Comparison of ENCODE assay signal across 8 cellular contexts in the genomic region with DNA sequence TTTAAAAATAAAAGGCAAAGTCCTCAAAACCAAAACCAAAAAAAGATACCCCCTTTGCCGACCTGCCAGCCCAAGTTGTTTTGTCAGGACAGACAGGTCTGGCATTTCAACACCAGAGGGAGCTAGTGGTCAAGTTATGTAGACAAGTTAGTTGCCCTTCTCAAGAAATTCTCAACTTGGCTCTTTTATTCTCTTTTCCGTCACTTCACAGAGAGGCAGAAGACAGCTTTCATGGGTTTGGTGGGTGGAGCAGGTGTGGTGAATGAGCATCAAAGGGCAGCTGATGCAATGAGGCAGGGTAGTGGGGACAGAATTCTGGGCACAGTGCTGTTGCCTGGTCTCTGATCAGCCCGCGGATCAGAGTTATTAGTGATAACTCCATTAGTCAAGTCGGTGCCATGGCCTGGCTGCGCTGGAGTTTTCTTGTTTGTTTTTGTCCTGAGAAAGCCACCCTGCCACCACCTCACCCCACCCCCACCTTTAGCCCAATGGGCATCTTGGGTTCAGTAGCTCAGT.
DNase-seq lines count a peak whose midpoint lies in the region; ATAC-seq and TF ChIP-seq lines count a peak whose summit lies in the region.

No MANE protein-coding gene starts in this region.

- no peaks in the 10 kb centered on the region for H3K27me3 Mint-ChIP-seq in activated naive CD8-positive, alpha-beta T cell treated with anti-CD3 and anti-CD28 coated beads for 36 hours

- no peaks in the 10 kb centered on the region for H3K36me3 Mint-ChIP-seq in activated naive CD8-positive, alpha-beta T cell treated with anti-CD3 and anti-CD28 coated beads for 36 hours

- no peaks in the 10 kb centered on the region for H3K79me2 ChIP-seq in Loucy (ENCODE audit: insufficient read depth, low read length)

- no peaks in the 10 kb centered on the region for H3K9me3 ChIP-seq in Loucy (ENCODE audit: insufficient read depth, low read depth, low read length)

- no peaks in the 10 kb centered on the region for H3K4me1 ChIP-seq in Loucy (ENCODE audit: insufficient read depth, low read length, poor library complexity, severe bottlenecking)

- peak overlapping the region; percentile 4 for H3K27ac Mint-ChIP-seq in activated naive CD8-positive, alpha-beta T cell treated with anti-CD3 and anti-CD28 coated beads for 36 hours

- H3K9ac ChIP-seq in Loucy (ENCODE audit: low read depth, low read length, poor library complexity, severe bottlenecking): no peak overlapping the region

- H3K27me3 ChIP-seq in Loucy (ENCODE audit: insufficient read depth, low read length, poor library complexity, severe bottlenecking): no peaks in the 10 kb centered on the region

- H3K4me3 Mint-ChIP-seq in activated naive CD8-positive, alpha-beta T cell treated with anti-CD3 and anti-CD28 coated beads for 36 hours: no peak overlapping the region

- ATAC-seq in HG02798 (IDR thresholded peaks at IDR 0.05; ENCODE audit: poor library complexity, unreplicated experiment) (no peak), GM21786 (IDR thresholded peaks at IDR 0.05; ENCODE audit: unreplicated experiment) (no peak)

- H3K9me2 ChIP-seq in Loucy (replicated peaks; ENCODE audit: low read depth, low read length): no peaks in the 10 kb centered on the region

- TF ChIP-seq CTCF in Loucy (conservative IDR thresholded peaks at IDR 0.05; ENCODE audit: low read length): peak; percentile 86

- H3K36me3 ChIP-seq in Loucy (ENCODE audit: insufficient read depth, low read length): peaks cover 6% of the 10 kb centered on the region

- intact Hi-C loops in cardiac septum (cut with DNase I): loop anchor here (2.0 to 5.0 kb wide), 2 partner anchors 467 to 894 kb away; no protein-coding TSS in a partner anchor

- no peaks in the 10 kb centered on the region for H3F3A ChIP-seq in Loucy (ENCODE audit: low read depth)

- no peak overlapping the region for H2AFZ ChIP-seq in Loucy (ENCODE audit: low read length)

- H3K4me2 ChIP-seq in Loucy (ENCODE audit: low read depth, low read length, poor library complexity, severe bottlenecking): no peak overlapping the region

- no peak overlapping the region for H3K4me3 ChIP-seq in Loucy (ENCODE audit: low read length, poor library complexity, severe bottlenecking)

- peaks cover 3% of the 10 kb centered on the region for H3K4me1 Mint-ChIP-seq in activated naive CD8-positive, alpha-beta T cell treated with anti-CD3 and anti-CD28 coated beads for 36 hours

- H4K20me1 ChIP-seq in Loucy (ENCODE audit: insufficient read depth, low read length, poor library complexity, severe bottlenecking): no peaks in the 10 kb centered on the region

- DNase-seq in ELF-1 (ENCODE audit: low read depth, low spot score) (peak; percentile 67), SKM-1 (lab: John Stamatoyannopoulos, UW; ENCODE audit: unreplicated experiment) (peak; percentile 16), cardiac septum (ENCODE audit: low spot score) (peak; percentile 57), renal cortical epithelial cell (ENCODE audit: low read depth) (peak; percentile 81)
- DNase-seq in activated naive CD8-positive, alpha-beta T cell treated with anti-CD3 and anti-CD28 coated beads for 36 hours: peak; percentile 45

- H3K9me3 Mint-ChIP-seq in activated naive CD8-positive, alpha-beta T cell treated with anti-CD3 and anti-CD28 coated beads for 36 hours: no peaks in the 10 kb centered on the region

Comparison
In these comparisons a context has a peak if more than half of its experiments do, and no peak if none do; other contexts are left out.
1. DNase-seq: peak in every context shown above with its lines; median percentile 81 in renal cortical epithelial cell; 67 in ELF-1; 57 in cardiac septum; 45 in activated naive CD8-positive, alpha-beta T cell treated with anti-CD3 and anti-CD28 coated beads for 36 hours; 16 in SKM-1.